Comparison of ENCODE assay signal across 8 cellular contexts in genomic region chr20:49914310-49915117, GRCh38. TPM values are rescaled to one million over a fixed set of nuclear protein-coding genes. Genes with fewer than 3 reads are reported as not detected.
DNase-seq lines count a peak whose midpoint lies in the region; ATAC-seq lines count a peak whose summit lies in the region.

No MANE protein-coding gene starts in this region.

- no peaks in the 10 kb centered on the region for H3K9me3 Mint-ChIP-seq in activated naive CD8-positive, alpha-beta T cell treated with anti-CD3 and anti-CD28 coated beads, Interleukin-2, amount 10 ng/mL, durations not matched to agents 7 days and 5 days
- H3K9me3 Mint-ChIP-seq in stimulated activated effector memory CD8-positive, alpha-beta T cell treated with anti-CD3 and anti-CD28 coated beads, Interleukin-12 subunit alpha, Interleukin-12 subunit beta, amount 100 ng/mL, for 72 hours = no peaks in the 10 kb centered on the region

- H3K4me3 Mint-ChIP-seq in activated naive CD8-positive, alpha-beta T cell treated with anti-CD3 and anti-CD28 coated beads, Interleukin-2, amount 10 ng/mL, durations not matched to agents 7 days and 5 days = peak overlapping the region; percentile 91
- H3K4me3 Mint-ChIP-seq in stimulated activated effector memory CD8-positive, alpha-beta T cell treated with anti-CD3 and anti-CD28 coated beads, Interleukin-12 subunit alpha, Interleukin-12 subunit beta, amount 100 ng/mL, for 72 hours = peak overlapping the region; percentile 92

- peak overlapping the region; percentile 100 for H3K27ac Mint-ChIP-seq in activated naive CD8-positive, alpha-beta T cell treated with anti-CD3 and anti-CD28 coated beads, Interleukin-2, amount 10 ng/mL, durations not matched to agents 7 days and 5 days
- peak overlapping the region; percentile 100 for H3K27ac Mint-ChIP-seq in stimulated activated effector memory CD8-positive, alpha-beta T cell treated with anti-CD3 and anti-CD28 coated beads, Interleukin-12 subunit alpha, Interleukin-12 subunit beta, amount 100 ng/mL, for 72 hours

- POLR2A ChIA-PET in activated naive CD8-positive, alpha-beta T cell treated with anti-CD3 and anti-CD28 coated beads, Interleukin-2, amount 10 ng/mL, durations not matched to agents 7 days and 5 days (lab: Charles Lee) = interaction anchor here (3.2 kb wide), 1 partner anchor 22 kb away, joined by 32 read pairs; the partner anchor contains the start of gene RNF114

- no peaks in the 10 kb centered on the region for H3K9me3 ChIP-seq in iPS-20b (ENCODE audit: insufficient read depth, low read depth, low read length)

- H3K36me3 ChIP-seq in iPS-20b (ENCODE audit: insufficient read depth, low read depth, low read length) = no peaks in the 10 kb centered on the region

- no peaks in the 10 kb centered on the region for H3K27me3 Mint-ChIP-seq in activated naive CD8-positive, alpha-beta T cell treated with anti-CD3 and anti-CD28 coated beads, Interleukin-2, amount 10 ng/mL, durations not matched to agents 7 days and 5 days

- no peaks in the 10 kb centered on the region for H3K4me1 ChIP-seq in iPS-20b (ENCODE audit: insufficient read depth, low read length)

- peak overlapping the region; percentile 61 for H3K4me3 ChIP-seq in GM08714 (ENCODE audit: low read length)
- peak overlapping the region; percentile 97 for H3K4me3 ChIP-seq in iPS-20b (ENCODE audit: low read length)

- H3K27me3 ChIP-seq in iPS-20b (ENCODE audit: insufficient read depth, low read length) = no peaks in the 10 kb centered on the region

- H3K4me1 Mint-ChIP-seq in activated naive CD8-positive, alpha-beta T cell treated with anti-CD3 and anti-CD28 coated beads, Interleukin-2, amount 10 ng/mL, durations not matched to agents 7 days and 5 days = peaks cover 23% of the 10 kb centered on the region
- H3K4me1 Mint-ChIP-seq in stimulated activated effector memory CD8-positive, alpha-beta T cell treated with anti-CD3 and anti-CD28 coated beads, Interleukin-12 subunit alpha, Interleukin-12 subunit beta, amount 100 ng/mL, for 72 hours = peaks cover 57% of the 10 kb centered on the region

- H3K36me3 Mint-ChIP-seq in activated naive CD8-positive, alpha-beta T cell treated with anti-CD3 and anti-CD28 coated beads, Interleukin-2, amount 10 ng/mL, durations not matched to agents 7 days and 5 days = peaks cover 2% of the 10 kb centered on the region
- peaks cover 24% of the 10 kb centered on the region for H3K36me3 Mint-ChIP-seq in stimulated activated effector memory CD8-positive, alpha-beta T cell treated with anti-CD3 and anti-CD28 coated beads, Interleukin-12 subunit alpha, Interleukin-12 subunit beta, amount 100 ng/mL, for 72 hours

- no peak overlapping the region for H3K27ac ChIP-seq in iPS-20b (ENCODE audit: low read length)

- peak overlapping the region; percentile 89 for H3K9ac ChIP-seq in iPS-20b (ENCODE audit: low read depth, low read length)

- ATAC-seq in HG03354 (IDR thresholded peaks at IDR 0.05; ENCODE audit: poor library complexity, severe bottlenecking, unreplicated experiment) (peak; percentile 11), HG02623 (IDR thresholded peaks at IDR 0.05; ENCODE audit: unreplicated experiment) (no peak)
- ATAC-seq in activated naive CD8-positive, alpha-beta T cell treated with anti-CD3 and anti-CD28 coated beads, Interleukin-2, amount 10 ng/mL, durations not matched to agents 7 days and 5 days (ENCODE audit: low read depth) = peak; percentile 17
- peak; percentile 0 for ATAC-seq in stimulated activated effector memory CD8-positive, alpha-beta T cell treated with anti-CD3 and anti-CD28 coated beads, Interleukin-12 subunit alpha, Interleukin-12 subunit beta, amount 100 ng/mL, for 72 hours

- no peak for DNase-seq in activated naive CD8-positive, alpha-beta T cell treated with anti-CD3 and anti-CD28 coated beads, Interleukin-2, amount 10 ng/mL, durations not matched to agents 7 days and 5 days
- no peak for DNase-seq in stimulated activated effector memory CD8-positive, alpha-beta T cell treated with anti-CD3 and anti-CD28 coated beads, Interleukin-12 subunit alpha, Interleukin-12 subunit beta, amount 100 ng/mL, for 72 hours (ENCODE audit: low spot score in 2 of 2)
- no peak for DNase-seq in NCI-H2107 treated with DMSO at 0.1 percent for 48 hours (lab: John Stamatoyannopoulos, UW; ENCODE audit: unreplicated experiment)
- DNase-seq in DMS114 treated with DMSO at 0.1 percent for 48 hours (lab: John Stamatoyannopoulos, UW; ENCODE audit: unreplicated experiment) = no peak

RNA-seq across cellular contexts. Expression of gene SPATA2, which starts 0.8 kb away (rescaled TPM):
- total RNA-seq in activated naive CD8-positive, alpha-beta T cell treated with anti-CD3 and anti-CD28 coated beads, Interleukin-2, amount 10 ng/mL, durations not matched to agents 7 days and 5 days = 1 to 10 TPM; 8.9 to 9.1 TPM

RNA-seq across cellular contexts. Expression of gene RNF114, which starts 21.7 kb away (rescaled TPM):
- 10 to 100 TPM; 75.8 TPM for total RNA-seq in activated naive CD8-positive, alpha-beta T cell treated with anti-CD3 and anti-CD28 coated beads, Interleukin-2, amount 10 ng/mL, durations not matched to agents 7 days and 5 days
